16 cellular contexts compared by ENCODE assay signal in the genomic region with DNA sequence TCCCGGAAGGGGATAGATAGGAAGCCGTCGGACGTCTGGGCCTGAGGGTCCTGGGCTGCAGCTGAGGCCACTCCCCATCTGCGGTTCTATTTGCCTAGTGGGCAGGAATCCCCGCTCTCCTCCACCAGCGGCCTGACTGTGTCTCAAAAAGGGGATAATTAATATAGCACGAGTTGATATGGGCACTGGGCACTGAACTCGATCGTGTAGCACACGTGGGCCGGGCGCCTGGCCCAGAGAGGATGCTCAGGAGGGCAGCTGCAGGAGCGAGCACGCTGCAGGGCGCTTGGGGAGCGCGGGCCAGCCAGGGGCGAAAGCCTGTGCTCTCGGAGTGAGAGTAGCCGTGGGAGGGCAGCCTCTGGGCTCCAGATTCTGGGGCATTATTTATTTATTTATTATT. TPM values are rescaled to one million over a fixed set of nuclear protein-coding genes. Genes with fewer than 3 reads are reported as not detected.
DNase-seq lines count a peak whose midpoint lies in the region; ATAC-seq and TF ChIP-seq lines count a peak whose summit lies in the region.
"Had no signal": no experiment of that assay in that cellular context is flagged by ENCODE, and none has a peak within 500 bp of the region (broad histone marks: within the 10 kb centered on the region; RNA-seq: fewer than 3 reads in every experiment).

No MANE protein-coding gene starts in this region.

- no peak overlapping the region for H3K4me3 Mint-ChIP-seq in osteocyte (ENCODE audit: unreplicated experiment)
- peak overlapping the region in 1 of 5 donors; percentile 52 for H3K4me3 Mint-ChIP-seq in immature natural killer cell
- H3K4me3 Mint-ChIP-seq: CD8-positive, alpha-beta T cell had no signal

- H3K36me3 Mint-ChIP-seq in osteocyte (ENCODE audit: unreplicated experiment) = no peaks in the 10 kb centered on the region
- no peaks in the 10 kb centered on the region for H3K36me3 Mint-ChIP-seq in immature natural killer cell
- H3K36me3 Mint-ChIP-seq: CD8-positive, alpha-beta T cell had no signal

- H3K27me3 Mint-ChIP-seq in osteocyte (ENCODE audit: unreplicated experiment) (no peaks in the 10 kb centered on the region), immature natural killer cell (ENCODE audit: low read depth in 3 of 3) (peaks cover 17 to 53% (median 39%) of the 10 kb centered on the region in 3 donors)

- in situ Hi-C loops in GM13977 (cut with MboI; ENCODE audit: low pct_unique_long_range_greater_than_20kb, low sequenced_read_pairs, unreplicated experiment) = loop anchor here (25.0 kb wide), 1 partner anchor 390 kb away; no protein-coding TSS in a partner anchor

- ATAC-seq in lower lobe of right lung = no peak
- ATAC-seq: CD8-positive, alpha-beta T cell had no signal

- H3K27ac Mint-ChIP-seq in osteocyte (ENCODE audit: unreplicated experiment) (peak overlapping the region; percentile 86), immature natural killer cell (no peak overlapping the region)
- H3K27ac Mint-ChIP-seq: CD8-positive, alpha-beta T cell; GM23338; H9 had no signal

- H3K4me1 Mint-ChIP-seq in osteocyte (ENCODE audit: unreplicated experiment) = peaks cover 71% of the 10 kb centered on the region
- peaks cover 10 to 18% of the 10 kb centered on the region in 2 donors for H3K4me1 Mint-ChIP-seq in immature natural killer cell

- H3K27ac ChIP-seq in coronary artery (no peak overlapping the region), lower lobe of right lung (no peak overlapping the region)
- H3K27ac ChIP-seq: C4-2B, HL-60 had no signal

- intact Hi-C loops in posterior vena cava (cut with DNase I) = loop anchor here (2.0 to 5.0 kb wide), 2 partner anchors 398 to 405 kb away; no protein-coding TSS in a partner anchor
- intact Hi-C loops in lower lobe of right lung (cut with DNase I) = loop anchor here (10.0 kb wide), 1 partner anchor 392 kb away; no protein-coding TSS in a partner anchor

- H3K4me1 ChIP-seq in lower lobe of right lung = peaks cover 19% of the 10 kb centered on the region

- DNase-seq in AG20443 (ENCODE audit: low spot score) (peak; percentile 3), GM13977 (ENCODE audit: low spot score) (peak; percentile 21), coronary artery (ENCODE audit: low spot score) (peak; percentile 47), osteocyte (ENCODE audit: extremely low spot score, unreplicated experiment) (no peak), posterior vena cava (ENCODE audit: low spot score) (no peak), immature natural killer cell (no peak), lower lobe of right lung (no peak)
- DNase-seq: CD8-positive, alpha-beta T cell; COR-L47; DMS153 had no signal

- H3K9me3 ChIP-seq in lower lobe of right lung = no peaks in the 10 kb centered on the region
- H3K9me3 ChIP-seq: BE2C had no signal

- H3K36me3 ChIP-seq in lower lobe of right lung = no peaks in the 10 kb centered on the region
- H3K36me3 ChIP-seq: BE2C had no signal

- H3K27me3 ChIP-seq in lower lobe of right lung (ENCODE audit: low read depth) = peaks cover 94% of the 10 kb centered on the region

- no peak for TF ChIP-seq CTCF in GM13977 (IDR thresholded peaks at IDR 0.05; ENCODE audit: extremely low read depth, insufficient read depth, missing control alignments)
- no peak for TF ChIP-seq CTCF in coronary artery (IDR thresholded peaks at IDR 0.05)
- no peak for TF ChIP-seq CTCF in osteocyte (IDR thresholded peaks at IDR 0.05)
- TF ChIP-seq CTCF in lower lobe of right lung (IDR thresholded peaks at IDR 0.05) = no peak

- H3K9me3 Mint-ChIP-seq in osteocyte (ENCODE audit: unreplicated experiment) = no peaks in the 10 kb centered on the region
- peaks cover 0 to 2% (median 0%) of the 10 kb centered on the region in 6 donors for H3K9me3 Mint-ChIP-seq in immature natural killer cell
- H3K9me3 Mint-ChIP-seq: CD8-positive, alpha-beta T cell; GM23338 had no signal

- H3K4me3 ChIP-seq in coronary artery (no peak overlapping the region), lower lobe of right lung (no peak overlapping the region)

RNA-seq across cellular contexts. Expression of a gene that starts 8.8 kb away (rescaled TPM):
- total RNA-seq in osteocyte (56.5 and 60.7 TPM in 2 replicates), posterior vena cava (not detected), lower lobe of right lung (not detected)
- not detected for polyA plus RNA-seq in immature natural killer cell
- total RNA-seq: CD8-positive, alpha-beta T cell; IMR-90 had no signal

Comparison
In these comparisons a context has a peak if more than half of its experiments do, and no peak if none do; other contexts are left out.
1. DNase-seq: peak in AG20443 (single experiment), GM13977 (single experiment) and coronary artery (single experiment); none in osteocyte (single experiment), posterior vena cava (single experiment), immature natural killer cell (0 of 3) and lower lobe of right lung (single experiment).
2. RNA of a gene that starts 8.8 kb away (total RNA-seq): 56.5 to 60.7 TPM in osteocyte; not detected in lower lobe of right lung (single experiment) and not detected in posterior vena cava; every median in the first group is over 10 times any median in the second.